In genomic region chr1:16125088-16125470, GRCh38 we compare ENCODE assay signal across 22 cellular contexts. TPM values are rescaled to one million over a fixed set of nuclear protein-coding genes. Genes with fewer than 3 reads are reported as not detected.
DNase-seq lines count a peak whose midpoint lies in the region; ATAC-seq, FAIRE-seq and TF ChIP-seq lines count a peak whose summit lies in the region.
"Had no signal": no experiment of that assay in that cellular context is flagged by ENCODE, and none has a peak within 500 bp of the region (broad histone marks: within the 10 kb centered on the region; RNA-seq: fewer than 3 reads in every experiment).

No MANE protein-coding gene starts in this region.

- in situ Hi-C loops in GM23248 (cut with MboI): no loop called here

- POLR2A ChIA-PET in RWPE1 (lab: Yijun Ruan, JAX; ENCODE audit: low non-redundant PET): no interaction called here

- no peak overlapping the region for H2AFZ ChIP-seq in GM23248

- H3K79me2 ChIP-seq in GM23248 (ENCODE audit: insufficient read depth): no peaks in the 10 kb centered on the region

- no peak for TF ChIP-seq CTCF in heart left ventricle (IDR thresholded peaks at IDR 0.05)
- TF ChIP-seq CTCF in right atrium auricular region (IDR thresholded peaks at IDR 0.05): no peak
- no peak for TF ChIP-seq CTCF in RWPE1 (conservative IDR thresholded peaks at IDR 0.05; ENCODE audit: low read depth)
- no peak for TF ChIP-seq CTCF in kidney (IDR thresholded peaks at IDR 0.05; ENCODE audit: borderline replicate concordance, extremely low read depth, insufficient read depth)
- no peak for TF ChIP-seq CTCF in type B pancreatic cell (conservative IDR thresholded peaks at IDR 0.05)
- no peak for TF ChIP-seq CTCF in foreskin keratinocyte (conservative IDR thresholded peaks at IDR 0.05)

- H3K27me3 Mint-ChIP-seq in type B pancreatic cell: no peaks in the 10 kb centered on the region

- H3K36me3 ChIP-seq in heart left ventricle (peaks cover 0 to 69% (median 56%) of the 10 kb centered on the region in 9 donors), right atrium auricular region (peaks cover 43% of the 10 kb centered on the region), kidney (ENCODE audit: control insufficient read depth in 1 of 2, insufficient read depth in 2 of 2, low read length in 2 of 2) (peaks cover 5 to 26% of the 10 kb centered on the region in 2 donors), GM23248 (ENCODE audit: low read depth) (peaks cover 27% of the 10 kb centered on the region)

- no peaks in the 10 kb centered on the region for H3K9me3 ChIP-seq in heart left ventricle
- H3K9me3 ChIP-seq in right atrium auricular region: no peaks in the 10 kb centered on the region
- H3K9me3 ChIP-seq in kidney (ENCODE audit: control insufficient read depth in 1 of 2, low read length in 2 of 2): no peaks in the 10 kb centered on the region
- no peaks in the 10 kb centered on the region for H3K9me3 ChIP-seq in GM23248 (ENCODE audit: low read depth)

- 81 to 87% (median 85%) methylated on average over 11 of the region's 11 CpGs for WGBS in heart left ventricle, 4 donors
- WGBS in GM23248 (ENCODE audit: low coverage in 1 of 2, low lambda C conversion rate in 2 of 2, missing lambda C conversion rate in 2 of 2), 2 experiments: 89 to 91% methylated on average over 8 to 11 of the region's 11 CpGs

- peaks cover 0 to 32% (median 14%) of the 10 kb centered on the region in 12 donors for H3K4me1 ChIP-seq in heart left ventricle
- peaks cover 0 to 30% of the 10 kb centered on the region in 2 donors for H3K4me1 ChIP-seq in right atrium auricular region
- peaks cover 0 to 5% of the 10 kb centered on the region in 2 donors for H3K4me1 ChIP-seq in kidney (ENCODE audit: control insufficient read depth in 1 of 2, insufficient read depth in 1 of 2, low read depth in 1 of 2, low read length in 2 of 2)
- peaks cover 17% of the 10 kb centered on the region for H3K4me1 ChIP-seq in GM23248 (ENCODE audit: insufficient read depth)
- peaks cover 5% of the 10 kb centered on the region for H3K4me1 ChIP-seq in foreskin keratinocyte

- CTCF ChIA-PET in RWPE1 (lab: Yijun Ruan, JAX): no interaction called here

- peaks cover 21% of the 10 kb centered on the region for H3K36me3 Mint-ChIP-seq in type B pancreatic cell
- H3K36me3 Mint-ChIP-seq: CD8-positive, alpha-beta memory T cell had no signal

- H3K27ac Mint-ChIP-seq in type B pancreatic cell: peak overlapping the region; percentile 18

- no peak overlapping the region for H3K9ac ChIP-seq in kidney (ENCODE audit: low read length in 2 of 2)
- no peak overlapping the region for H3K9ac ChIP-seq in GM23248

- intact Hi-C loops in heart left ventricle (cut with DNase I) (loop anchor here in 1 of 10 donors (5.0 kb wide), 1 partner anchor 33 kb away; no protein-coding TSS in a partner anchor), kidney (cut with DNase I) (no loop called here)

- H3K4me2 ChIP-seq in GM23248 (ENCODE audit: unreplicated experiment): no peak overlapping the region

- H3K4me3 Mint-ChIP-seq in type B pancreatic cell: no peak overlapping the region

- peaks cover 21% of the 10 kb centered on the region; the same call in 1 of the 2 replicates for H3F3A ChIP-seq in GM23248 (ENCODE audit: insufficient read depth)

- H3K27me3 ChIP-seq in heart left ventricle (no peaks in the 10 kb centered on the region), right atrium auricular region (no peaks in the 10 kb centered on the region), GM23248 (replicated peaks; ENCODE audit: insufficient read depth) (no peaks in the 10 kb centered on the region), foreskin keratinocyte (no peaks in the 10 kb centered on the region)

- H3K27ac ChIP-seq in heart left ventricle (peak overlapping the region in 1 of 12 donors; percentile 5), right atrium auricular region (no peak overlapping the region), RWPE1 (peak overlapping the region; percentile 80), kidney (ENCODE audit: low read depth in 2 of 2, low read length in 2 of 2) (no peak overlapping the region), GM23248 (no peak overlapping the region), foreskin keratinocyte (no peak overlapping the region)
- H3K27ac ChIP-seq: C4-2B, SK-N-MC had no signal

- H3K9me2 ChIP-seq in GM23248 (ENCODE audit: insufficient read depth): no peaks in the 10 kb centered on the region

- TF ChIP-seq POLR2A in heart left ventricle (IDR thresholded peaks at IDR 0.05): no peak

- DNase-seq in heart left ventricle: peak in 3 of 5 donors; percentile 14 to 42 (median 16)
- DNase-seq in right atrium auricular region (ENCODE audit: low spot score): no peak
- DNase-seq in RWPE1 (ENCODE audit: low spot score): no peak
- peak; percentile 52 for DNase-seq in kidney
- DNase-seq in type B pancreatic cell (ENCODE audit: extremely low spot score, unreplicated experiment): no peak
- no peak for DNase-seq in GM23248
- no peak for DNase-seq in foreskin keratinocyte
- no peak for DNase-seq in LoVo (ENCODE audit: low spot score)
- DNase-seq: Calu3; CD8-positive, alpha-beta memory T cell; DMS153; GDM1; KG1; NCI-H146; NCI-H2029; NCI-H226; SHP77 treated with DMSO at 0.1 percent for 48 hours had no signal

- no peak for FAIRE-seq in kidney (lab: Jason Lieb, UNC)
- FAIRE-seq: GM19239, H54, HTR-8/SVneo had no signal

- H4K20me1 ChIP-seq in GM23248 (ENCODE audit: insufficient read depth): no peaks in the 10 kb centered on the region

- H3K4me3 ChIP-seq in heart left ventricle (no peak overlapping the region), right atrium auricular region (no peak overlapping the region), kidney (ENCODE audit: low read length in 2 of 2) (no peak overlapping the region), GM23248 (no peak overlapping the region)
- H3K4me3 ChIP-seq: SK-N-MC had no signal

- no peaks in the 10 kb centered on the region for H3K9me3 Mint-ChIP-seq in type B pancreatic cell
- H3K9me3 Mint-ChIP-seq: CD8-positive, alpha-beta memory T cell had no signal

- ATAC-seq in heart left ventricle: no peak
- no peak for ATAC-seq in foreskin keratinocyte

- H3K4me1 Mint-ChIP-seq in type B pancreatic cell (ENCODE audit: unreplicated experiment): peaks cover 27% of the 10 kb centered on the region

RNA-seq across cellular contexts. Expression of gene EPHA2, which starts 30.8 kb away (rescaled TPM):
- total RNA-seq in heart left ventricle (10 to 100 TPM in 8 of 9 donors, 1 to 10 TPM in 1; 7.6 to 34.7 (median 14.8) TPM), right atrium auricular region (10 to 100 TPM; 17.5 to 43.5 TPM), kidney (34.2 TPM), type B pancreatic cell (ENCODE audit: low replicate concordance) (40.3 and 77.9 TPM in 2 replicates), foreskin keratinocyte (138 and 139 TPM in 2 replicates)
- polyA plus RNA-seq in heart left ventricle (10 to 100 TPM in 1 of 2 donors, 1 to 10 TPM in 1; 5.6 to 14.0 TPM), kidney (ENCODE audit: insufficient read depth, low read depth, low replicate concordance) (5.5 TPM), GM23248 (2016; fragmentation: Nextera tagmentation; extraction: Ambion mirVana) (8.0 and 8.8 TPM in 2 replicates), foreskin keratinocyte (70.5 and 77.6 TPM in 2 replicates)
- 20.4 and 21.7 TPM in 2 replicates for total RNA-seq in GM23248 (2014; rRNA removed; shearing (Covaris generic))
- total RNA-seq: CD8-positive, alpha-beta memory T cell had no signal
- polyA plus RNA-seq: CD8-positive, alpha-beta memory T cell had no signal

RNA-seq across cellular contexts. Expression of gene FAM131C, which starts 51.6 kb away (rescaled TPM):
- total RNA-seq in heart left ventricle: 10 to 100 TPM in 1 of 9 donors, 1 to 10 TPM in 8; 1.2 to 17.8 (median 3.4) TPM
- polyA plus RNA-seq in heart left ventricle: 1 to 10 TPM; 1.1 to 9.3 TPM
- 1 to 10 TPM; 5.2 to 8.7 TPM for total RNA-seq in right atrium auricular region
- 5.0 TPM for total RNA-seq in kidney
- polyA plus RNA-seq in kidney (ENCODE audit: insufficient read depth, low read depth, low replicate concordance): 12.0 TPM
- 1.4 and 3.1 TPM in 2 replicates for total RNA-seq in type B pancreatic cell (ENCODE audit: low replicate concordance)
- total RNA-seq in GM23248 (2014; rRNA removed; shearing (Covaris generic)): 0.51 and 0.97 TPM in 2 replicates
- 1.3 and 1.8 TPM in 2 replicates for polyA plus RNA-seq in GM23248 (2016; fragmentation: Nextera tagmentation; extraction: Ambion mirVana)
- total RNA-seq in foreskin keratinocyte: 0.53 and 0.65 TPM in 2 replicates
- polyA plus RNA-seq in foreskin keratinocyte: 1.0 and 1.4 TPM in 2 replicates
- polyA plus RNA-seq: CD8-positive, alpha-beta memory T cell had no signal

Comparison
In these comparisons a context has a peak if more than half of its experiments do, and no peak if none do; other contexts are left out.
1. DNase-seq: peak in heart left ventricle (3 of 5) and kidney (single experiment); none in right atrium auricular region (single experiment), RWPE1 (single experiment), type B pancreatic cell (single experiment), GM23248 (single experiment), foreskin keratinocyte (0 of 2) and LoVo (single experiment).